Comparison of ENCODE assay signal across 12 cellular contexts in the genomic region with DNA sequence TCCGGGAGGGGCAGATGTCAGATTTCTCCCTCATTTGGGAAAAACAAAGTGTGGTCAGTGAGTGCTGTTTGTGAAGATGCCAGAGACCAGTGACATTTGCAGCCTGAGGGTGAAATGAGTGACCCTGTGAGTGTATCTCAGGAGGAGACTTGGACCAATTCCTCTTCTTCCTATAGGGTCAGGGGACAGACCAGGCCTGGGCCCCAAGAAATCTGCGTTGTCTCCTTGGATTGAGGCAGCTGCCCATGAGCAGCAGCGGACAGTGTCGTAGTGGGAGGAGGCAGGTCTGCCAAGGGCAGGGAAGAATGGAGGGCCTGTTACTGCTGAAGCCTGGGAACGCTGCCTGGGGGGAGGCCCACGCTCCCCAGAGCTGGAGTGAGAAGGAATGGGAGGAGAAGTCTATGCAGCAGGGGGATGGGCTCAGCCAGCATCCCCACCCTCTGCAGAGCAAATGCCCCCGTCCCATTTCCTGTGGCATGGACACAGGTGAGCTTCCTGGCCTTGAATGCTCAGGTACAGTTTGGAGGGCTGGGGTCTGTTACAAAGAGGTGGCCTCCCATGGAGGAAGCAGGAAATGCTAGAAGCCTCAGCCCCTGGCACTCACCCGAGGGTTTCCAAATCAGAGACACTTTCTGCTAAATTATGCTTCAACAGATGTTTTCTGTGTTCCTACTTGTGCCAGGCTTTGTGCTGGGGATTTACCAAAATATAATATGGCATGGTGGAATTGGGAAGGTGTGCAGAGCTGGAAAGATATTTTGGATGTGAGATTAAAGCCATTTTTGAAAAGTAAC. TPM values are rescaled to one million over a fixed set of nuclear protein-coding genes. Genes with fewer than 3 reads are reported as not detected.
DNase-seq lines count a peak whose midpoint lies in the region; ATAC-seq, FAIRE-seq and TF ChIP-seq lines count a peak whose summit lies in the region.
"Had no signal": no experiment of that assay in that cellular context is flagged by ENCODE, and none has a peak within 500 bp of the region (broad histone marks: within the 10 kb centered on the region; RNA-seq: fewer than 3 reads in every experiment).

No MANE protein-coding gene starts in this region.

- peaks cover 41% of the 10 kb centered on the region for H3K4me1 Mint-ChIP-seq in WTC11
- no peaks in the 10 kb centered on the region for H3K4me1 Mint-ChIP-seq in effector memory CD8-positive, alpha-beta T cell (ENCODE audit: low read depth in 2 of 2)

- H3K27ac Mint-ChIP-seq in WTC11: peak overlapping the region; percentile 31; the same call in 1 of the 2 replicates
- H3K27ac Mint-ChIP-seq in effector memory CD8-positive, alpha-beta T cell: no peak overlapping the region
- H3K27ac Mint-ChIP-seq: activated T-cell treated with anti-CD3 and anti-CD28 coated beads, Interleukin-2, amount 50 U/mL, for 72 hours had no signal

- H3K4me1 ChIP-seq in suprapubic skin: peaks cover 50% of the 10 kb centered on the region

- H3K27me3 Mint-ChIP-seq in WTC11 (ENCODE audit: low read depth): peaks cover 16% of the 10 kb centered on the region
- peaks cover 9 to 28% of the 10 kb centered on the region in 2 donors for H3K27me3 Mint-ChIP-seq in effector memory CD8-positive, alpha-beta T cell

- H3K36me3 ChIP-seq in suprapubic skin: no peaks in the 10 kb centered on the region

- peak; percentile 62 for ATAC-seq in WTC11
- no peak for ATAC-seq in GM18873 (IDR thresholded peaks at IDR 0.05; ENCODE audit: low FRiP score, unreplicated experiment)
- ATAC-seq in effector memory CD8-positive, alpha-beta T cell (replicated peaks): no peak
- ATAC-seq in HG02798 (IDR thresholded peaks at IDR 0.05; ENCODE audit: poor library complexity, unreplicated experiment): no peak
- ATAC-seq: activated T-cell treated with anti-CD3 and anti-CD28 coated beads, Interleukin-2, amount 50 U/mL, for 72 hours; HCT116 had no signal

- H3K9me3 ChIP-seq in suprapubic skin: no peaks in the 10 kb centered on the region

- 43% methylated on average over 5 of the region's 8 CpGs for WGBS in suprapubic skin

- no peaks in the 10 kb centered on the region for H3K9me3 Mint-ChIP-seq in WTC11
- no peaks in the 10 kb centered on the region for H3K9me3 Mint-ChIP-seq in effector memory CD8-positive, alpha-beta T cell
- H3K9me3 Mint-ChIP-seq: activated T-cell treated with anti-CD3 and anti-CD28 coated beads, Interleukin-2, amount 50 U/mL, for 72 hours had no signal

- no peak for FAIRE-seq in frontal cortex (lab: Jason Lieb, UNC)

- TF ChIP-seq EP300 in suprapubic skin (IDR thresholded peaks at IDR 0.05): no peak

- TF ChIP-seq POLR2A in suprapubic skin (IDR thresholded peaks at IDR 0.05): no peak

- H3K4me3 Mint-ChIP-seq in WTC11: no peak overlapping the region
- no peak overlapping the region for H3K4me3 Mint-ChIP-seq in effector memory CD8-positive, alpha-beta T cell
- H3K4me3 Mint-ChIP-seq: activated T-cell treated with anti-CD3 and anti-CD28 coated beads, Interleukin-2, amount 50 U/mL, for 72 hours had no signal

- no peak for DNase-seq in WTC11 (ENCODE audit: low spot score)
- peak; percentile 47 to 59 for DNase-seq in frontal cortex (ENCODE audit: low spot score in 2 of 2)
- DNase-seq in myocyte (ENCODE audit: low read depth): peak; percentile 45
- no peak for DNase-seq in suprapubic skin (ENCODE audit: low spot score in 2 of 2)
- no peak for DNase-seq in activated CD8-positive, alpha-beta memory T cell treated with anti-CD3 and anti-CD28 coated beads for 24 hours
- no peak for DNase-seq in effector memory CD8-positive, alpha-beta T cell
- DNase-seq: activated T-cell treated with anti-CD3 and anti-CD28 coated beads, Interleukin-2, amount 50 U/mL, for 72 hours; NCI-H1436; T-helper 9 cell had no signal

- H3K4me3 ChIP-seq in suprapubic skin: peak overlapping the region; percentile 21

- H3K27ac ChIP-seq in suprapubic skin: peak overlapping the region; percentile 89

- POLR2A ChIA-PET in WTC11 (lab: Charles Lee): interaction anchor here (0.6 kb wide), 1 partner anchor 61 kb away, joined by 3 read pairs; no protein-coding TSS in a partner anchor

- TF ChIP-seq CTCF in WTC11 (IDR thresholded peaks at IDR 0.05) (no peak), suprapubic skin (IDR thresholded peaks at IDR 0.05) (no peak)

- CTCF ChIA-PET in WTC11 (lab: Charles Lee): interaction anchor here (0.8 to 1.0 kb wide), 3 partner anchors 30 to 460 kb away, joined by 3 to 4 read pairs (median 3); no protein-coding TSS in a partner anchor

- H3K27me3 ChIP-seq in suprapubic skin: no peaks in the 10 kb centered on the region

- no peaks in the 10 kb centered on the region for H3K36me3 Mint-ChIP-seq in WTC11
- H3K36me3 Mint-ChIP-seq in effector memory CD8-positive, alpha-beta T cell (ENCODE audit: insufficient read depth): no peaks in the 10 kb centered on the region

TF ChIP-seq in WTC11, 78 proteins besides CTCF, POLR2A, EP300 and RAD21 (continues in another document):
- TF ChIP-seq ELF4 (CRISPR knock-in tag; IDR thresholded peaks at IDR 0.05; ENCODE audit: low read depth) (no peak), ZNF138 (CRISPR knock-in tag; conservative IDR thresholded peaks at IDR 0.05) (no peak), NFATC4 (CRISPR knock-in tag; IDR thresholded peaks at IDR 0.05) (no peak), ZNF396 (CRISPR knock-in tag; IDR thresholded peaks at IDR 0.05; ENCODE audit: borderline replicate concordance) (no peak), HMGA2 (CRISPR knock-in tag; IDR thresholded peaks at IDR 0.05) (no peak), ESRRA (CRISPR knock-in tag; IDR thresholded peaks at IDR 0.05; ENCODE audit: borderline replicate concordance) (no peak), ZNF317 (CRISPR knock-in tag; IDR thresholded peaks at IDR 0.05; ENCODE audit: borderline replicate concordance, low read depth) (no peak), GRHL2 (CRISPR knock-in tag; IDR thresholded peaks at IDR 0.05; ENCODE audit: insufficient replicate concordance, severe bottlenecking) (no peak), MYBL2 (CRISPR knock-in tag; IDR thresholded peaks at IDR 0.05) (no peak), NR1H2 (CRISPR knock-in tag; IDR thresholded peaks at IDR 0.05) (no peak), CREM (CRISPR knock-in tag; IDR thresholded peaks at IDR 0.05) (no peak), MXD4 (CRISPR knock-in tag; IDR thresholded peaks at IDR 0.05; ENCODE audit: borderline replicate concordance) (no peak)
- TF ChIP-seq, protein P1, sequence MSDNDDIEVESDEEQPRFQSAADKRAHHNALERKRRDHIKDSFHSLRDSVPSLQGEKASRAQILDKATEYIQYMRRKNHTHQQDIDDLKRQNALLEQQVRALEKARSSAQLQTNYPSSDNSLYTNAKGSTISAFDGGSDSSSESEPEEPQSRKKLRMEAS (CRISPR knock-in tag; IDR thresholded peaks at IDR 0.05): no peak
- TF ChIP-seq, protein P2, sequence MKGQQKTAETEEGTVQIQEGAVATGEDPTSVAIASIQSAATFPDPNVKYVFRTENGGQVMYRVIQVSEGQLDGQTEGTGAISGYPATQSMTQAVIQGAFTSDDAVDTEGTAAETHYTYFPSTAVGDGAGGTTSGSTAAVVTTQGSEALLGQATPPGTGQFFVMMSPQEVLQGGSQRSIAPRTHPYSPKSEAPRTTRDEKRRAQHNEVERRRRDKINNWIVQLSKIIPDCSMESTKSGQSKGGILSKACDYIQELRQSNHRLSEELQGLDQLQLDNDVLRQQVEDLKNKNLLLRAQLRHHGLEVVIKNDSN (CRISPR knock-in tag; IDR thresholded peaks at IDR 0.05): no peak
- TF ChIP-seq, protein P3, sequence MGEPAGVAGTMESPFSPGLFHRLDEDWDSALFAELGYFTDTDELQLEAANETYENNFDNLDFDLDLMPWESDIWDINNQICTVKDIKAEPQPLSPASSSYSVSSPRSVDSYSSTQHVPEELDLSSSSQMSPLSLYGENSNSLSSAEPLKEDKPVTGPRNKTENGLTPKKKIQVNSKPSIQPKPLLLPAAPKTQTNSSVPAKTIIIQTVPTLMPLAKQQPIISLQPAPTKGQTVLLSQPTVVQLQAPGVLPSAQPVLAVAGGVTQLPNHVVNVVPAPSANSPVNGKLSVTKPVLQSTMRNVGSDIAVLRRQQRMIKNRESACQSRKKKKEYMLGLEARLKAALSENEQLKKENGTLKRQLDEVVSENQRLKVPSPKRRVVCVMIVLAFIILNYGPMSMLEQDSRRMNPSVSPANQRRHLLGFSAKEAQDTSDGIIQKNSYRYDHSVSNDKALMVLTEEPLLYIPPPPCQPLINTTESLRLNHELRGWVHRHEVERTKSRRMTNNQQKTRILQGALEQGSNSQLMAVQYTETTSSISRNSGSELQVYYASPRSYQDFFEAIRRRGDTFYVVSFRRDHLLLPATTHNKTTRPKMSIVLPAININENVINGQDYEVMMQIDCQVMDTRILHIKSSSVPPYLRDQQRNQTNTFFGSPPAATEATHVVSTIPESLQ (CRISPR knock-in tag; IDR thresholded peaks at IDR 0.05): no peak
- TF ChIP-seq, protein P4, sequence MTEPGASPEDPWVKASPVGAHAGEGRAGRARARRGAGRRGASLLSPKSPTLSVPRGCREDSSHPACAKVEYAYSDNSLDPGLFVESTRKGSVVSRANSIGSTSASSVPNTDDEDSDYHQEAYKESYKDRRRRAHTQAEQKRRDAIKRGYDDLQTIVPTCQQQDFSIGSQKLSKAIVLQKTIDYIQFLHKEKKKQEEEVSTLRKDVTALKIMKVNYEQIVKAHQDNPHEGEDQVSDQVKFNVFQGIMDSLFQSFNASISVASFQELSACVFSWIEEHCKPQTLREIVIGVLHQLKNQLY (CRISPR knock-in tag; IDR thresholded peaks at IDR 0.05): no peak
- TF ChIP-seq, protein P5, sequence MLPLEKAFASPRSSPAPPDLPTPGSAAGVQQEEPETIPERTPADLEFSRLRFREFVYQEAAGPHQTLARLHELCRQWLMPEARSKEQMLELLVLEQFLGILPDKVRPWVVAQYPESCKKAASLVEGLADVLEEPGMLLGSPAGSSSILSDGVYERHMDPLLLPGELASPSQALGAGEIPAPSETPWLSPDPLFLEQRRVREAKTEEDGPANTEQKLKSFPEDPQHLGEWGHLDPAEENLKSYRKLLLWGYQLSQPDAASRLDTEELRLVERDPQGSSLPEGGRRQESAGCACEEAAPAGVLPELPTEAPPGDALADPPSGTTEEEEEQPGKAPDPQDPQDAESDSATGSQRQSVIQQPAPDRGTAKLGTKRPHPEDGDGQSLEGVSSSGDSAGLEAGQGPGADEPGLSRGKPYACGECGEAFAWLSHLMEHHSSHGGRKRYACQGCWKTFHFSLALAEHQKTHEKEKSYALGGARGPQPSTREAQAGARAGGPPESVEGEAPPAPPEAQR (CRISPR knock-in tag; IDR thresholded peaks at IDR 0.05): no peak

RNA-seq across cellular contexts. Expression of a gene that starts 29.8 kb away (rescaled TPM):
- total RNA-seq in WTC11 (2021) (2.0 to 3.1 TPM (median 3.0 TPM) in 3 replicates), frontal cortex (5.3 TPM), myocyte (20.1 and 25.0 TPM in 2 replicates), suprapubic skin (10 to 100 TPM in 2 of 4 donors, 1 to 10 TPM in 2; 4.7 to 17.6 (median 9.9) TPM)
- polyA plus RNA-seq in myocyte (2012): 50.2 TPM
- total RNA-seq: activated T-cell treated with anti-CD3 and anti-CD28 coated beads, Interleukin-2, amount 50 U/mL, for 72 hours had no signal

Comparison
In these comparisons a context has a peak if more than half of its experiments do, and no peak if none do; other contexts are left out.
1. DNase-seq: peak in frontal cortex (2 of 2) and myocyte (single experiment); none in WTC11 (single experiment), suprapubic skin (0 of 2), activated CD8-positive, alpha-beta memory T cell treated with anti-CD3 and anti-CD28 coated beads for 24 hours (single experiment) and effector memory CD8-positive, alpha-beta T cell (0 of 3).